In genomic region chr15:43889072-43889471, GRCh38 we compare ENCODE assay signal across 25 cellular contexts.
"Had no signal": no experiment of that assay in that cellular context is flagged by ENCODE, and none has a peak within 500 bp of the region (broad histone marks: within the 10 kb centered on the region; RNA-seq: fewer than 3 reads in every experiment).

No MANE protein-coding gene starts in this region.

- H3K36me3 ChIP-seq: gastrocnemius medialis, lower lobe of right lung, neutrophil, prostate gland, right atrium auricular region, thyroid gland had no signal

- H3K4me1 ChIP-seq: gastrocnemius medialis, lower lobe of right lung, parathyroid adenoma, prostate gland, thyroid gland had no signal

- H3K4me3 ChIP-seq: gastrocnemius medialis, lower lobe of right lung, prostate gland, right atrium auricular region, stomach, thyroid gland had no signal

- DNase-seq: effector CD8-positive, alpha-beta T cell; endodermal cell; foreskin fibroblast; gastrocnemius medialis; head of caudate nucleus; hippocampal formation; left cardiac atrium; left ventricle myocardium superior; lower lobe of right lung; natural killer cell; stimulated activated CD4-positive, alpha-beta T cell treated with anti-CD3 and anti-CD28 coated beads, Interleukin-2, amount 100 ng/mL, for 24 hours; stimulated activated CD4-positive, alpha-beta T cell treated with anti-CD3 and anti-CD28 coated beads, Interleukin-4, amount 100 ng/mL, for 24 hours; stimulated activated naive CD4-positive, alpha-beta T cell treated with Interleukin-2 at 50 U/mL for 16 hours; stomach; thyroid gland; trophoblast cell had no signal

- H3K27me3 Mint-ChIP-seq: dendritic cell treated with granulocyte-macrophage colony-stimulating factor and Interleukin-4, amounts not matched to agents 40 ng/mL and 50 ng/mL, for 4 days had no signal

- H3K4me3 Mint-ChIP-seq: dendritic cell treated with granulocyte-macrophage colony-stimulating factor and Interleukin-4, amounts not matched to agents 40 ng/mL and 50 ng/mL, for 4 days; endodermal cell; natural killer cell; stimulated activated effector memory CD8-positive, alpha-beta T cell treated with anti-CD3 and anti-CD28 coated beads, Interleukin-12 subunit alpha, Interleukin-12 subunit beta, amount 100 ng/mL, for 72 hours had no signal

- ATAC-seq: esophagus mucosa; gastrocnemius medialis; left cardiac atrium; left ventricle myocardium superior; lower lobe of right lung; natural killer cell; sciatic nerve; stimulated activated effector memory CD8-positive, alpha-beta T cell treated with anti-CD3 and anti-CD28 coated beads, Interleukin-12 subunit alpha, Interleukin-12 subunit beta, amount 100 ng/mL, for 72 hours had no signal

- H3K9me3 ChIP-seq: gastrocnemius medialis, lower lobe of right lung, neutrophil, prostate gland, right atrium auricular region, stomach, thyroid gland had no signal

- H3K27ac ChIP-seq: epithelial cell of prostate, gastrocnemius medialis, lower lobe of right lung, neutrophil, parathyroid adenoma, prostate gland, right atrium auricular region, stomach, thyroid gland had no signal

- H3K27ac Mint-ChIP-seq: dendritic cell treated with granulocyte-macrophage colony-stimulating factor and Interleukin-4, amounts not matched to agents 40 ng/mL and 50 ng/mL, for 4 days; endodermal cell; natural killer cell had no signal

- H3K36me3 Mint-ChIP-seq: natural killer cell had no signal

- H3K9me3 Mint-ChIP-seq: dendritic cell treated with granulocyte-macrophage colony-stimulating factor and Interleukin-4, amounts not matched to agents 40 ng/mL and 50 ng/mL, for 4 days; endodermal cell; natural killer cell; stimulated activated effector memory CD8-positive, alpha-beta T cell treated with anti-CD3 and anti-CD28 coated beads, Interleukin-12 subunit alpha, Interleukin-12 subunit beta, amount 100 ng/mL, for 72 hours had no signal

- H3K4me1 Mint-ChIP-seq: natural killer cell; stimulated activated effector memory CD8-positive, alpha-beta T cell treated with anti-CD3 and anti-CD28 coated beads, Interleukin-12 subunit alpha, Interleukin-12 subunit beta, amount 100 ng/mL, for 72 hours had no signal

- H3K27me3 ChIP-seq: gastrocnemius medialis, neutrophil, right atrium auricular region, stomach, thyroid gland had no signal
